8 cellular contexts compared by ENCODE assay signal in the genomic region with DNA sequence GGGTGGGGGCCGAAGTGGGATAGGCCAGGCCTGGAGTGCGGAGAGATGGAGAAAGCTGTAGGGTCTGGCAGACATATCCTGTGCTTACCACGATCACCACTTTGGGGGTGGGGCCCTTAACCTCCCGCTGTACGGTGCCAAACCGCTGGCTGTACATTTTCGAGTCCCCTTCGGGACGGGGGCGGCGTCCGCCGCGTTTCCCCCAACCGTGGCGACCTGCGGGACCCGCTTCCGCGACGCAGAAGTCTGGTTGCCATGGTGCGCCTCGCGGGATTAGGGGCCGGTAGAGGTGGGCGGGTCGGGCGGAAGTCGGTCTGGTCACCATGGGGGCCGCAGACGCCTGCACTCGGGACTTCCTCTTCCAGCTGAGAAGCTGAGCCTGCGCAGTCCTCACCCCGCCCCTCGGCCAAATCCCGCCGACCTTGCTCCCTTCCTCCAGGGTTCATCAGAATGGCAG. TPM values are rescaled to one million over a fixed set of nuclear protein-coding genes. Genes with fewer than 3 reads are reported as not detected.
A peak's percentile ranks its signal among the peaks of the same experiment; 100 is the strongest.
DNase-seq lines count a peak whose midpoint lies in the region; ATAC-seq and TF ChIP-seq lines count a peak whose summit lies in the region.

A gene with protein sequence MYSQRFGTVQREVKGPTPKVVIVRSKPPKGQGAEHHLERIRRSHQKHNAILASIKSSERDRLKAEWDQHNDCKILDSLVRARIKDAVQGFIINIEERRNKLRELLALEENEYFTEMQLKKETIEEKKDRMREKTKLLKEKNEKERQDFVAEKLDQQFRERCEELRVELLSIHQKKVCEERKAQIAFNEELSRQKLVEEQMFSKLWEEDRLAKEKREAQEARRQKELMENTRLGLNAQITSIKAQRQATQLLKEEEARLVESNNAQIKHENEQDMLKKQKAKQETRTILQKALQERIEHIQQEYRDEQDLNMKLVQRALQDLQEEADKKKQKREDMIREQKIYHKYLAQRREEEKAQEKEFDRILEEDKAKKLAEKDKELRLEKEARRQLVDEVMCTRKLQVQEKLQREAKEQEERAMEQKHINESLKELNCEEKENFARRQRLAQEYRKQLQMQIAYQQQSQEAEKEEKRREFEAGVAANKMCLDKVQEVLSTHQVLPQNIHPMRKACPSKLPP (minus strand): TSS at position 248 of the 457 bp plus-strand sequence. CDS start 91 bp downstream, at position 157.

- H3K4me1 ChIP-seq in ectodermal cell (ENCODE audit: control insufficient read depth, insufficient read depth, low read length) = no peaks in the 10 kb centered on the region
- H3K4me1 ChIP-seq in lower lobe of right lung = peaks cover 23% of the 10 kb centered on the region

- TF ChIP-seq CTCF in lower lobe of right lung (IDR thresholded peaks at IDR 0.05) = no peak

- H3K9me3 ChIP-seq in ectodermal cell (ENCODE audit: control insufficient read depth, low read length) (no peaks in the 10 kb centered on the region), lower lobe of right lung (no peaks in the 10 kb centered on the region)

- 1% methylated on average over 37 of the region's 37 CpGs for WGBS in ectodermal cell, 2 experiments

- no peak within 1 kb of the TSS for H3K27ac ChIP-seq in ectodermal cell (ENCODE audit: insufficient read depth, low read depth, low read length, poor library complexity, severe bottlenecking)
- H3K27ac ChIP-seq in lower lobe of right lung = peak within 1 kb of the TSS; percentile 78

- intact Hi-C loops in lower lobe of right lung (cut with DNase I) = no loop called here

- ATAC-seq in GM19328 (IDR thresholded peaks at IDR 0.05; ENCODE audit: unreplicated experiment) (peak; percentile 80), HG03460 (IDR thresholded peaks at IDR 0.05; ENCODE audit: unreplicated experiment) (peak; percentile 70), lower lobe of right lung (peak; percentile 97 to 99)

- H3K4me3 ChIP-seq in ectodermal cell (ENCODE audit: insufficient read depth, low read depth, low read length) (peak within 1 kb of the TSS; percentile 60), lower lobe of right lung (peak within 1 kb of the TSS; percentile 82)

- H3K27me3 ChIP-seq in ectodermal cell (ENCODE audit: control insufficient read depth, insufficient read depth, low read length, poor library complexity, severe bottlenecking) (peaks cover 8% of the 10 kb centered on the region), lower lobe of right lung (ENCODE audit: low read depth) (no peaks in the 10 kb centered on the region)

- peaks cover 13% of the 10 kb centered on the region for H3K36me3 ChIP-seq in ectodermal cell (ENCODE audit: control insufficient read depth, insufficient read depth, low read length)
- peaks cover 26% of the 10 kb centered on the region for H3K36me3 ChIP-seq in lower lobe of right lung

- peak in 13 of 14 donors; percentile 36 to 88 (median 67) for DNase-seq in C1 segment of cervical spinal cord (lab: John Stamatoyannopoulos, UW)
- DNase-seq in NCI-H748 (lab: John Stamatoyannopoulos, UW; ENCODE audit: unreplicated experiment) = peak; percentile 95
- peak; percentile 88 to 91 for DNase-seq in activated CD4-positive, alpha-beta T cell treated with anti-CD3 and anti-CD28 coated beads, Interleukin-2, amount 50 U/mL, for 48 hours
- peak; percentile 96 for DNase-seq in lower lobe of right lung
- peak; percentile 76 to 81 for DNase-seq in stimulated activated CD4-positive, alpha-beta T cell treated with anti-CD3 and anti-CD28 coated beads, Interleukin-4, amount 100 ng/mL, for 4 hours

RNA-seq across cellular contexts. Expression of the gene that starts here (rescaled TPM):
- polyA plus RNA-seq in ectodermal cell (2013, experiment 1 of 4) = 1.3 TPM
- 0.89 TPM for polyA plus RNA-seq in ectodermal cell (2013, experiment 2 of 4)
- 0.91 TPM for polyA plus RNA-seq in ectodermal cell (2013, experiment 3 of 4)
- 1.1 TPM for polyA plus RNA-seq in ectodermal cell (2013, experiment 4 of 4)
- total RNA-seq in lower lobe of right lung = 3.7 TPM
